ENCODE assay signal across 12 cellular contexts in genomic region chr3:38829404-38829803, GRCh38. TPM values are rescaled to one million over a fixed set of nuclear protein-coding genes. Genes with fewer than 3 reads are reported as not detected.
DNase-seq lines count a peak whose midpoint lies in the region; ATAC-seq and TF ChIP-seq lines count a peak whose summit lies in the region.
"Had no signal": no experiment of that assay in that cellular context is flagged by ENCODE, and none has a peak within 500 bp of the region (broad histone marks: within the 10 kb centered on the region; RNA-seq: fewer than 3 reads in every experiment).

No MANE protein-coding gene starts in this region.

- H3K4me3 ChIP-seq in BJ (ENCODE audit: low read depth, low read length), result no peak overlapping the region
- no peak overlapping the region for H3K4me3 ChIP-seq in MG63
- H3K4me3 ChIP-seq in epithelial cell of proximal tubule (ENCODE audit: low read depth, low read length), result no peak overlapping the region
- H3K4me3 ChIP-seq: tibial nerve had no signal

- TF ChIP-seq CTCF in BJ (IDR thresholded peaks at IDR 0.05; ENCODE audit: insufficient read depth, low read depth, low read length), result no peak
- no peak for TF ChIP-seq CTCF in epithelial cell of proximal tubule (conservative IDR thresholded peaks at IDR 0.05; ENCODE audit: low read depth, low read length)

- peak; percentile 41 for DNase-seq in BJ (ENCODE audit: low read depth)
- peak; percentile 64 for DNase-seq in MG63
- DNase-seq in epithelial cell of proximal tubule (ENCODE audit: low read depth), result peak; percentile 20
- DNase-seq in myocyte (ENCODE audit: low read depth), result peak; percentile 19
- DNase-seq in NCI-H2081 (lab: John Stamatoyannopoulos, UW), result no peak
- no peak for DNase-seq in NCI-H1105 treated with DMSO at 0.1 percent for 48 hours (lab: John Stamatoyannopoulos, UW)
- DNase-seq: DND-41, immature natural killer cell had no signal

- H3K36me3 ChIP-seq in BJ (ENCODE audit: control insufficient read depth, insufficient read depth, low read length) (no peaks in the 10 kb centered on the region), MG63 (no peaks in the 10 kb centered on the region)
- H3K36me3 ChIP-seq: tibial nerve had no signal

- CTCF ChIA-PET in BJ (lab: Yijun Ruan, JAX), result interaction anchor here (1.0 to 1.6 kb wide), 4 partner anchors 9 to 90 kb away, joined by 3 to 6 read pairs (median 5); no protein-coding TSS in a partner anchor

- no peaks in the 10 kb centered on the region; the same call in 1 of the 2 replicates for H3K27me3 ChIP-seq in BJ (ENCODE audit: control insufficient read depth, insufficient read depth, low read length)
- no peaks in the 10 kb centered on the region for H3K27me3 ChIP-seq in MG63
- H3K27me3 ChIP-seq: tibial nerve had no signal

- H3K9me3 ChIP-seq in MG63, result no peaks in the 10 kb centered on the region
- H3K9me3 ChIP-seq: tibial nerve had no signal

- ATAC-seq in GM19023 (IDR thresholded peaks at IDR 0.05; ENCODE audit: unreplicated experiment) (no peak), HG02571 (IDR thresholded peaks at IDR 0.05; ENCODE audit: unreplicated experiment) (no peak)

- POLR2A ChIA-PET in BJ (lab: Charles Lee), result no interaction called here

RNA-seq across cellular contexts. Expression of gene SCN10A, which starts 13.4 kb away (rescaled TPM):
- not detected in 2 replicates for polyA plus RNA-seq in BJ (2011; rRNA removed)
- not detected in 2 replicates for polyA minus RNA-seq in BJ (2011; rRNA and poly(A)+ RNA removed)
- total RNA-seq in MG63 (2014; rRNA removed; shearing (Covaris generic); ENCODE audit: low replicate concordance), result not detected in 2 replicates
- total RNA-seq in epithelial cell of proximal tubule (not detected in 2 replicates), myocyte (not detected in 2 replicates)
- polyA plus RNA-seq in myocyte (2012), result not detected
- total RNA-seq: NCI-H460, tibial nerve had no signal
- polyA plus RNA-seq: immature natural killer cell had no signal

Comparison
In these comparisons a context has a peak if more than half of its experiments do, and no peak if none do; other contexts are left out.
1. DNase-seq: peak in BJ (single experiment), MG63 (single experiment), epithelial cell of proximal tubule (single experiment) and myocyte (single experiment); none in NCI-H2081 (0 of 2) and NCI-H1105 treated with DMSO at 0.1 percent for 48 hours (single experiment).